In the genomic region with DNA sequence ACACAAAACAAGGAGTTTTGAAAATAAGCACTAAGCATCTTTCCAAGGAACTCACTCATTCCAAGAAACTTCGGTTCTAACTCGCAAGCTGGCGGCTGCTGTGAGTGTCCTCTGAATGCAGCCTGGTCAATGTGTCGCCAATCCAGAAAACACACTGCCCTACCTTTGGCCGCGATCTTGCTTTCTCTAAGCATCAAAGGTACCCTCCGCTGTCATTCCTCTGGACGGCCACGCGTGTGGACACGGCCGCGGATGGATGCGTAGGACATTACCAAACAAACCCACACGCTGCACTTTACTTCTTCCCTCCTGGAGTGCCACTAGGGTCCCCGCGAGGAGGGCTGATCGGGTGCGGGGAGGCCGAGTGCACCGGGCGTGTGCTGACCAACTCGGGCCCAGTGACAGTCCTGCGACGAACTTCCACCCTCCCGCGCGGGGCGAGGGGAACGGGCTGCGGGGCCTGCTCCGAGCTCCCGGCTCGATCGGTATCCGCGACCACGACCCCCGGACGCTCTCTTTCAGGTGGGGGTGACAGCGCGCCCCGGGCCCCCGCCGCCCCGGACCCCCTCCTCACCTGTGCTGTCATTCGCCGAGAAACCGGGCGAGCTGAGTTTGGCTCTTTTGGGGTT, we compare ENCODE assay signal across 8 cellular contexts. TPM values are rescaled to one million over a fixed set of nuclear protein-coding genes. Genes with fewer than 3 reads are reported as not detected.
DNase-seq lines count a peak whose midpoint lies in the region; ATAC-seq and TF ChIP-seq lines count a peak whose summit lies in the region.

No MANE protein-coding gene starts in this region.

- H3K9me3 Mint-ChIP-seq in activated CD4-positive, alpha-beta T cell treated with anti-CD3 and anti-CD28 coated beads for 36 hours (ENCODE audit: low read depth) = no peaks in the 10 kb centered on the region

- peaks cover 30% of the 10 kb centered on the region for H3K4me1 ChIP-seq in Loucy (ENCODE audit: insufficient read depth, low read length, poor library complexity, severe bottlenecking)
- peaks cover 25 to 46% of the 10 kb centered on the region in 2 donors for H3K4me1 ChIP-seq in adrenal gland (replicated peaks in 1 of 2)
- H3K4me1 ChIP-seq in iPS-15b (ENCODE audit: control insufficient read depth, insufficient read depth, low read length) = no peaks in the 10 kb centered on the region
- peaks cover 17% of the 10 kb centered on the region for H3K4me1 ChIP-seq in smooth muscle cell (ENCODE audit: low read depth)

- ATAC-seq in activated CD4-positive, alpha-beta T cell treated with anti-CD3 and anti-CD28 coated beads for 36 hours = peak; percentile 11

- 0 to 2% (median 1%) methylated on average over 19 to 50 of the region's 50 CpGs for WGBS in adrenal gland, 4 donors
- 1% methylated on average over 49 of the region's 50 CpGs for WGBS in smooth muscle cell (ENCODE audit: low lambda C conversion rate)

- no peak for TF ChIP-seq POLR2A in adrenal gland (IDR thresholded peaks at IDR 0.05)

- peak overlapping the region; percentile 61 for H3K27ac Mint-ChIP-seq in activated CD4-positive, alpha-beta T cell treated with anti-CD3 and anti-CD28 coated beads for 36 hours

- H4K20me1 ChIP-seq in Loucy (ENCODE audit: insufficient read depth, low read length, poor library complexity, severe bottlenecking) = peaks cover 43% of the 10 kb centered on the region
- H4K20me1 ChIP-seq in smooth muscle cell (ENCODE audit: low read depth) = peaks cover 54% of the 10 kb centered on the region

- no peak overlapping the region for H2AFZ ChIP-seq in Loucy (ENCODE audit: low read length)
- no peak overlapping the region for H2AFZ ChIP-seq in smooth muscle cell (ENCODE audit: low read depth)

- CTCF ChIA-PET in activated CD4-positive, alpha-beta T cell treated with anti-CD3 and anti-CD28 coated beads for 36 hours (lab: Charles Lee) = interaction anchor here (0.6 to 1.6 kb wide), 5 partner anchors 11 to 1607 kb away, joined by 3 to 6 read pairs (median 3); no protein-coding TSS in a partner anchor

- peak overlapping the region; percentile 79 for H3K4me3 Mint-ChIP-seq in activated CD4-positive, alpha-beta T cell treated with anti-CD3 and anti-CD28 coated beads for 36 hours

- peaks cover 55% of the 10 kb centered on the region for H3K79me2 ChIP-seq in Loucy (ENCODE audit: insufficient read depth, low read length)
- peaks cover 54% of the 10 kb centered on the region for H3K79me2 ChIP-seq in smooth muscle cell (ENCODE audit: low read depth)

- peaks cover 18% of the 10 kb centered on the region for H3K36me3 Mint-ChIP-seq in activated CD4-positive, alpha-beta T cell treated with anti-CD3 and anti-CD28 coated beads for 36 hours (ENCODE audit: low read depth)

- intact Hi-C loops in activated CD4-positive, alpha-beta T cell treated with anti-CD3 and anti-CD28 coated beads for 36 hours (cut with DNase I, micrococcal nuclease) = loop anchor here in 1 of 2 experiments (2.0 to 10.0 kb wide), 3 partner anchors 92 to 189 kb away; partner anchors contain the start of gene TRAP1
- intact Hi-C loops in adrenal gland (cut with DNase I) = loop anchor here (5.0 to 10.0 kb wide), 2 partner anchors 115 to 187 kb away; no protein-coding TSS in a partner anchor

- H3K9me3 ChIP-seq in Loucy (ENCODE audit: insufficient read depth, low read depth, low read length) = no peaks in the 10 kb centered on the region
- no peaks in the 10 kb centered on the region for H3K9me3 ChIP-seq in adrenal gland (replicated peaks in 1 of 3)
- no peaks in the 10 kb centered on the region for H3K9me3 ChIP-seq in iPS-15b (ENCODE audit: control insufficient read depth, insufficient read depth, low read length)
- H3K9me3 ChIP-seq in smooth muscle cell (replicated peaks; ENCODE audit: low read depth) = no peaks in the 10 kb centered on the region

- peak; percentile 55 for DNase-seq in activated CD4-positive, alpha-beta T cell treated with anti-CD3 and anti-CD28 coated beads for 36 hours
- no peak for DNase-seq in activated CD4-positive, alpha-beta T cell treated with anti-CD3 and anti-CD28 coated beads for 1 hour
- DNase-seq in adrenal gland (peak; percentile 23 to 61 (median 40)), smooth muscle cell (lab: John Stamatoyannopoulos, UW; ENCODE audit: unreplicated experiment) (no peak), pons (ENCODE audit: low spot score) (no peak), GOT3 (lab: John Stamatoyannopoulos, UW) (no peak)

- POLR2A ChIA-PET in activated CD4-positive, alpha-beta T cell treated with anti-CD3 and anti-CD28 coated beads for 36 hours (lab: Charles Lee) = interaction anchor here (0.6 to 1.2 kb wide), 4 partner anchors 11 to 540 kb away, joined by 3 to 5 read pairs (median 4); no protein-coding TSS in a partner anchor

- H3K27ac ChIP-seq in adrenal gland (peak overlapping the region in 3 of 5 donors; percentile 21 to 99 (median 51)), smooth muscle cell (ENCODE audit: low read depth) (peak overlapping the region; percentile 28)

- no peaks in the 10 kb centered on the region for H3K27me3 ChIP-seq in Loucy (ENCODE audit: insufficient read depth, low read length, poor library complexity, severe bottlenecking)
- no peaks in the 10 kb centered on the region for H3K27me3 ChIP-seq in adrenal gland
- peaks cover 3% of the 10 kb centered on the region for H3K27me3 ChIP-seq in iPS-15b (ENCODE audit: control insufficient read depth, insufficient read depth, low read length)
- no peaks in the 10 kb centered on the region for H3K27me3 ChIP-seq in smooth muscle cell (ENCODE audit: low read depth)

- H3F3A ChIP-seq in Loucy (ENCODE audit: low read depth) = no peaks in the 10 kb centered on the region
- no peaks in the 10 kb centered on the region for H3F3A ChIP-seq in smooth muscle cell (ENCODE audit: low read depth)

- H3K36me3 ChIP-seq in Loucy (ENCODE audit: insufficient read depth, low read length) = no peaks in the 10 kb centered on the region
- no peaks in the 10 kb centered on the region for H3K36me3 ChIP-seq in adrenal gland (replicated peaks in 1 of 2)
- no peaks in the 10 kb centered on the region for H3K36me3 ChIP-seq in iPS-15b (ENCODE audit: control insufficient read depth, insufficient read depth, low read length)
- H3K36me3 ChIP-seq in smooth muscle cell (ENCODE audit: low read depth) = no peaks in the 10 kb centered on the region

- H3K27me3 Mint-ChIP-seq in activated CD4-positive, alpha-beta T cell treated with anti-CD3 and anti-CD28 coated beads for 36 hours = peaks cover 5% of the 10 kb centered on the region

- H3K4me2 ChIP-seq in Loucy (ENCODE audit: low read depth, low read length, poor library complexity, severe bottlenecking) = peak overlapping the region; percentile 90
- peak overlapping the region; percentile 99 for H3K4me2 ChIP-seq in smooth muscle cell

- H3K4me3 ChIP-seq in Loucy (ENCODE audit: low read length, poor library complexity, severe bottlenecking) = peak overlapping the region; percentile 89
- H3K4me3 ChIP-seq in adrenal gland = peak overlapping the region; percentile 13 to 99 (median 76)
- H3K4me3 ChIP-seq in iPS-15b (ENCODE audit: low read depth, low read length) = peak overlapping the region; percentile 85
- H3K4me3 ChIP-seq in smooth muscle cell = peak overlapping the region; percentile 97

- H3K9ac ChIP-seq in Loucy (ENCODE audit: low read depth, low read length, poor library complexity, severe bottlenecking) (peak overlapping the region; percentile 66), iPS-15b (ENCODE audit: low read depth, low read length) (peak overlapping the region; percentile 54), smooth muscle cell (ENCODE audit: low read depth) (peak overlapping the region; percentile 90)

- no peaks in the 10 kb centered on the region for H3K9me2 ChIP-seq in Loucy (replicated peaks; ENCODE audit: low read depth, low read length)

- H3K4me1 Mint-ChIP-seq in activated CD4-positive, alpha-beta T cell treated with anti-CD3 and anti-CD28 coated beads for 36 hours = peaks cover 50% of the 10 kb centered on the region

- no peak for TF ChIP-seq CTCF in Loucy (conservative IDR thresholded peaks at IDR 0.05; ENCODE audit: low read length)
- TF ChIP-seq CTCF in adrenal gland (IDR thresholded peaks at IDR 0.05) = no peak
- no peak for TF ChIP-seq CTCF in smooth muscle cell (IDR thresholded peaks at IDR 0.05; ENCODE audit: borderline replicate concordance, insufficient read depth, poor library complexity, severe bottlenecking)

RNA-seq across cellular contexts. Expression of gene CREBBP, which starts 1.1 kb away (rescaled TPM):
- 10 to 100 TPM; 28.1 to 37.4 TPM for total RNA-seq in activated CD4-positive, alpha-beta T cell treated with anti-CD3 and anti-CD28 coated beads for 36 hours
- total RNA-seq in adrenal gland (10 to 100 TPM; 34.0 to 67.7 (median 48.6) TPM), smooth muscle cell (16.9 and 19.6 TPM in 2 replicates)
- polyA plus RNA-seq in adrenal gland (10 to 100 TPM; 13.7 to 39.7 (median 25.3) TPM), smooth muscle cell (14.3 and 24.9 TPM in 2 replicates)

Comparison
In these comparisons a context has a peak if more than half of its experiments do, and no peak if none do; other contexts are left out.
1. DNase-seq: peak in activated CD4-positive, alpha-beta T cell treated with anti-CD3 and anti-CD28 coated beads for 36 hours (single experiment) and adrenal gland (7 of 7); none in activated CD4-positive, alpha-beta T cell treated with anti-CD3 and anti-CD28 coated beads for 1 hour (single experiment), smooth muscle cell (single experiment), pons (single experiment) and GOT3 (single experiment).
2. Peak in every context shown above with its lines, with median percentiles within 50 percentile points of each other: H3K4me3 ChIP-seq and H3K9ac ChIP-seq.